ENCODE assay signal across 14 cellular contexts in genomic region chr1:8711161-8711560, GRCh38.
DNase-seq lines count a peak whose midpoint lies in the region; ATAC-seq and TF ChIP-seq lines count a peak whose summit lies in the region.
"Had no signal": no experiment of that assay in that cellular context is flagged by ENCODE, and none has a peak within 500 bp of the region (broad histone marks: within the 10 kb centered on the region; RNA-seq: fewer than 3 reads in every experiment).

No MANE protein-coding gene starts in this region.

- BruUV-seq in MCF 10A (replicated peaks; lab: Mats Ljungman, UMichigan) (no TSS peak), mammary epithelial cell (replicated peaks; lab: Mats Ljungman, UMichigan) (no TSS peak)

- 100% methylated on average over 5 of the region's 5 CpGs for WGBS in mammary epithelial cell (ENCODE audit: low coverage, missing lambda C conversion rate)

- DNase-seq in MCF 10A (ENCODE audit: unreplicated experiment) (no peak), mammary epithelial cell (no peak), WTC11 (ENCODE audit: low spot score) (no peak), glutamatergic neuron (no peak), tibial artery (no peak), NCI-H1694 (lab: John Stamatoyannopoulos, UW) (no peak)
- DNase-seq: activated CD8-positive, alpha-beta memory T cell treated with anti-CD3 and anti-CD28 coated beads, Interleukin-2, amount 10 ng/mL, durations not matched to agents 7 days and 5 days; anterior cingulate cortex; DND-41; effector CD4-positive, alpha-beta T cell; NCI-H1105; NCI-H510A had no signal

- CTCF ChIA-PET in MCF 10A (lab: Yijun Ruan, JAX) (interaction anchor here (2.8 kb wide), 1 partner anchor 15 kb away, joined by 8 read pairs; no protein-coding TSS in a partner anchor), mammary epithelial cell (lab: Charles Lee; ENCODE audit: low non-redundant PET) (no interaction called here), WTC11 (lab: Charles Lee) (interaction anchor here (3.7 kb wide), 1 partner anchor 138 kb away, joined by 9 read pairs; no protein-coding TSS in a partner anchor)

- H3K36me3 ChIP-seq in mammary epithelial cell (ENCODE audit: insufficient read depth, low read length) (no peaks in the 10 kb centered on the region), tibial artery (no peaks in the 10 kb centered on the region)

- ATAC-seq in WTC11 (no peak), HG02970 (IDR thresholded peaks at IDR 0.05; ENCODE audit: low FRiP score, unreplicated experiment) (no peak), HG03175 (IDR thresholded peaks at IDR 0.05; ENCODE audit: unreplicated experiment) (no peak)
- ATAC-seq: activated CD8-positive, alpha-beta memory T cell treated with anti-CD3 and anti-CD28 coated beads, Interleukin-2, amount 10 ng/mL, durations not matched to agents 7 days and 5 days had no signal

- no peaks in the 10 kb centered on the region for H3K27me3 ChIP-seq in mammary epithelial cell (ENCODE audit: insufficient read depth, low read length)
- no peaks in the 10 kb centered on the region for H3K27me3 ChIP-seq in tibial artery

- H3K4me1 Mint-ChIP-seq in MCF 10A (ENCODE audit: insufficient read depth, unreplicated experiment) (peaks cover 31% of the 10 kb centered on the region), WTC11 (peaks cover 53% of the 10 kb centered on the region), glutamatergic neuron (ENCODE audit: low read depth, unreplicated experiment) (peaks cover 47% of the 10 kb centered on the region)

- no peak overlapping the region for H3K9ac ChIP-seq in mammary epithelial cell (ENCODE audit: insufficient read depth, low read length)

- H3K27ac Mint-ChIP-seq in MCF 10A (ENCODE audit: low read depth, unreplicated experiment), result peak overlapping the region; percentile 82
- peak overlapping the region; percentile 60 for H3K27ac Mint-ChIP-seq in WTC11
- peak overlapping the region; percentile 63 for H3K27ac Mint-ChIP-seq in glutamatergic neuron (ENCODE audit: unreplicated experiment)
- H3K27ac Mint-ChIP-seq: activated CD8-positive, alpha-beta memory T cell treated with anti-CD3 and anti-CD28 coated beads, Interleukin-2, amount 10 ng/mL, durations not matched to agents 7 days and 5 days had no signal

- H3K4me3 ChIP-seq in mammary epithelial cell (replicated peaks in 1 of 3; ENCODE audit: insufficient read depth in 1 of 3, low read depth in 2 of 3, low read length in 3 of 3), result no peak overlapping the region
- no peak overlapping the region for H3K4me3 ChIP-seq in tibial artery

- H2AFZ ChIP-seq in mammary epithelial cell (ENCODE audit: low read depth, low read length), result no peak overlapping the region

- H3K36me3 Mint-ChIP-seq in MCF 10A (ENCODE audit: insufficient read depth, unreplicated experiment) (no peaks in the 10 kb centered on the region), WTC11 (peaks cover 3% of the 10 kb centered on the region), glutamatergic neuron (ENCODE audit: unreplicated experiment) (no peaks in the 10 kb centered on the region)

- no peaks in the 10 kb centered on the region for H3K9me3 ChIP-seq in mammary epithelial cell (replicated peaks; ENCODE audit: insufficient read depth, low read length)
- no peaks in the 10 kb centered on the region for H3K9me3 ChIP-seq in tibial artery

- H3K4me2 ChIP-seq in mammary epithelial cell (ENCODE audit: insufficient read depth, low read depth, low read length), result no peak overlapping the region

- H3K9me3 Mint-ChIP-seq in MCF 10A (ENCODE audit: unreplicated experiment) (peaks cover 8% of the 10 kb centered on the region), WTC11 (peaks cover 4% of the 10 kb centered on the region), glutamatergic neuron (ENCODE audit: unreplicated experiment) (no peaks in the 10 kb centered on the region)

- POLR2A ChIA-PET in MCF 10A (lab: Yijun Ruan, JAX) (interaction anchor here (1.7 to 3.9 kb wide), 3 partner anchors 11 to 186 kb away, joined by 7 to 21 read pairs (median 15); no protein-coding TSS in a partner anchor), WTC11 (lab: Charles Lee) (no interaction called here)

- no peak overlapping the region for H3K27ac ChIP-seq in mammary epithelial cell (ENCODE audit: insufficient read depth, low read depth, low read length)
- peak overlapping the region; percentile 57 to 71 for H3K27ac ChIP-seq in tibial artery

- intact Hi-C loops in MCF 10A (cut with micrococcal nuclease), result no loop called here
- intact Hi-C loops in mammary epithelial cell (cut with micrococcal nuclease), result no loop called here
- intact Hi-C loops in tibial artery (cut with DNase I; ENCODE audit: low total_unique reads), result no loop called here

- peaks cover 2% of the 10 kb centered on the region for H3K79me2 ChIP-seq in mammary epithelial cell (ENCODE audit: insufficient read depth, low read length)

- no peaks in the 10 kb centered on the region for H4K20me1 ChIP-seq in mammary epithelial cell (ENCODE audit: insufficient read depth, low read length)

- H3K27me3 Mint-ChIP-seq in MCF 10A (ENCODE audit: insufficient read depth, unreplicated experiment) (no peaks in the 10 kb centered on the region), WTC11 (ENCODE audit: low read depth) (no peaks in the 10 kb centered on the region), glutamatergic neuron (ENCODE audit: unreplicated experiment) (peaks cover 3% of the 10 kb centered on the region)
- H3K27me3 Mint-ChIP-seq: activated CD8-positive, alpha-beta memory T cell treated with anti-CD3 and anti-CD28 coated beads, Interleukin-2, amount 10 ng/mL, durations not matched to agents 7 days and 5 days had no signal

- in situ Hi-C loops in mammary epithelial cell (cut with MboI; ENCODE audit: low sequenced_read_pairs in 2 of 2), result loop anchor here in 1 of 2 donors (10.0 to 25.0 kb wide), 2 partner anchors 146 to 699 kb away; no protein-coding TSS in a partner anchor

- dilution Hi-C loops in mammary epithelial cell (cut with HindIII; ENCODE audit: low sequenced_read_pairs), result no loop called here

- H3K4me1 ChIP-seq in mammary epithelial cell (ENCODE audit: insufficient read depth, low read length), result peaks cover 4% of the 10 kb centered on the region
- peaks cover 0 to 38% (median 14%) of the 10 kb centered on the region in 4 donors for H3K4me1 ChIP-seq in tibial artery

- no peak overlapping the region for H3K4me3 Mint-ChIP-seq in MCF 10A (ENCODE audit: unreplicated experiment)
- H3K4me3 Mint-ChIP-seq in WTC11, result no peak overlapping the region
- H3K4me3 Mint-ChIP-seq in glutamatergic neuron (ENCODE audit: unreplicated experiment), result peak overlapping the region; percentile 43
- H3K4me3 Mint-ChIP-seq: activated CD8-positive, alpha-beta memory T cell treated with anti-CD3 and anti-CD28 coated beads, Interleukin-2, amount 10 ng/mL, durations not matched to agents 7 days and 5 days had no signal

- TF ChIP-seq CTCF in MCF 10A (IDR thresholded peaks at IDR 0.05; ENCODE audit: unreplicated experiment) (no peak), mammary epithelial cell (conservative IDR thresholded peaks at IDR 0.05 in 1 of 2, IDR thresholded peaks at IDR 0.05 in 1 of 2; ENCODE audit: extremely low read depth in 1 of 2, insufficient read depth in 1 of 2, low read depth in 1 of 2, low read length in 2 of 2) (no peak), WTC11 (IDR thresholded peaks at IDR 0.05) (no peak), glutamatergic neuron (IDR thresholded peaks at IDR 0.05; ENCODE audit: partially characterized antibody, unreplicated experiment) (no peak), tibial artery (IDR thresholded peaks at IDR 0.05) (no peak)

TF ChIP-seq in WTC11, 78 proteins besides CTCF, POLR2A, EP300 and RAD21:
- TF ChIP-seq ATF3 (CRISPR knock-in tag; conservative IDR thresholded peaks at IDR 0.05) (no peak), ZNF317 (CRISPR knock-in tag; IDR thresholded peaks at IDR 0.05; ENCODE audit: borderline replicate concordance, low read depth) (no peak), ZNF232 (CRISPR knock-in tag; IDR thresholded peaks at IDR 0.05) (no peak), CREB1 (CRISPR knock-in tag; IDR thresholded peaks at IDR 0.05) (no peak), SMAD4 (CRISPR knock-in tag; IDR thresholded peaks at IDR 0.05) (no peak), ZNF219 (CRISPR knock-in tag; IDR thresholded peaks at IDR 0.05; ENCODE audit: borderline replicate concordance) (no peak), GRHL2 (CRISPR knock-in tag; IDR thresholded peaks at IDR 0.05; ENCODE audit: insufficient replicate concordance, severe bottlenecking) (no peak)
